Comparison of ENCODE assay signal across 8 cellular contexts in the genomic region with DNA sequence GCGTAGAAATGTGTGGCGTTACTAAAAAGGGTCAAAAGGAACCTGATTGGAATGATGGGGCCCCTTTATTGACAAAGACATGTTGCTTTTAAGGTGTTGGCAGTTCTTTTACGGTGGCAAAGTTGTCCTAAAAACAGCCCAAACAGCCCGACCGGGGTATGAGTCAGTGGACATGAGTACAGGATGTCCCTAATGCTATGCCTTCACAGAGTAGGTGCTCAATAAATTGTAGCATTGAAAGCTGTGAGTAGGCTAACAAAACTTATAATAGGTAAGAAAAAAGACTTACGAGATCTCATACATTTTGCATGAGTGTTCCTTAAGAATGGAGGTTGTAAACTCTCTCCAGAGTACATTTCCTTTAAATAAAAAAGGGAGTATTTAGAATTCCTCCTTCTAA. TPM values are rescaled to one million over a fixed set of nuclear protein-coding genes. Genes with fewer than 3 reads are reported as not detected.
A peak's percentile ranks its signal among the peaks of the same experiment; 100 is the strongest.
DNase-seq lines count a peak whose midpoint lies in the region; FAIRE-seq and TF ChIP-seq lines count a peak whose summit lies in the region.

No MANE protein-coding gene starts in this region.

- H3K27ac Mint-ChIP-seq in type B pancreatic cell = no peak overlapping the region

- peaks cover under 1% of the 10 kb centered on the region for H3K36me3 Mint-ChIP-seq in type B pancreatic cell

- H3K4me1 ChIP-seq in SJCRH30 = peaks cover 21% of the 10 kb centered on the region
- H3K4me1 ChIP-seq in sigmoid colon = peaks cover 0 to 40% (median 23%) of the 10 kb centered on the region in 4 donors
- H3K4me1 ChIP-seq in HAP-1 = peaks cover 5% of the 10 kb centered on the region

- DNase-seq in SJCRH30 = no peak
- no peak for DNase-seq in epithelial cell of prostate (ENCODE audit: low read depth, low spot score)
- no peak for DNase-seq in sigmoid colon
- no peak for DNase-seq in HAP-1 (ENCODE audit: low spot score in 2 of 2)
- DNase-seq in SHP77 (lab: John Stamatoyannopoulos, UW) = no peak
- no peak for DNase-seq in type B pancreatic cell (ENCODE audit: extremely low spot score, unreplicated experiment)
- DNase-seq in NCI-H146 treated with DMSO at 0.1 percent for 48 hours (lab: John Stamatoyannopoulos, UW; ENCODE audit: unreplicated experiment) = no peak

- peak overlapping the region; percentile 99; the same call in 1 of the 2 replicates for H3K27ac ChIP-seq in SJCRH30
- peak overlapping the region; percentile 99 for H3K27ac ChIP-seq in epithelial cell of prostate
- peak overlapping the region; percentile 81 to 88 (median 84) for H3K27ac ChIP-seq in sigmoid colon

- no peak overlapping the region for H3K4me3 Mint-ChIP-seq in type B pancreatic cell

- H3K27me3 ChIP-seq in SJCRH30 (no peaks in the 10 kb centered on the region), sigmoid colon (no peaks in the 10 kb centered on the region), HAP-1 (ENCODE audit: low read depth) (no peaks in the 10 kb centered on the region)

- peaks cover 11% of the 10 kb centered on the region for H3K36me3 ChIP-seq in SJCRH30
- no peaks in the 10 kb centered on the region for H3K36me3 ChIP-seq in sigmoid colon
- no peaks in the 10 kb centered on the region for H3K36me3 ChIP-seq in HAP-1 (replicated peaks)

- no peaks in the 10 kb centered on the region for H3K9me3 ChIP-seq in SJCRH30 (replicated peaks)
- no peaks in the 10 kb centered on the region for H3K9me3 ChIP-seq in sigmoid colon
- H3K9me3 ChIP-seq in HAP-1 = no peaks in the 10 kb centered on the region

- in situ Hi-C loops in HAP-1 (cut with MboI; ENCODE audit: low sequenced_read_pairs) = no loop called here

- WGBS in sigmoid colon, 2 donors = 71 to 77% methylated on average over 6 of the region's 6 CpGs

- H3K4me3 ChIP-seq in SJCRH30 = peak overlapping the region; percentile 99
- peak overlapping the region in 2 of 4 donors; percentile 71 to 85 for H3K4me3 ChIP-seq in sigmoid colon
- H3K4me3 ChIP-seq in HAP-1 = no peak overlapping the region

- H3K4me1 Mint-ChIP-seq in type B pancreatic cell (ENCODE audit: unreplicated experiment) = peaks cover 19% of the 10 kb centered on the region

- intact Hi-C loops in sigmoid colon (cut with DNase I) = loop anchor here (1.0 kb wide), 1 partner anchor 204 kb away; the partner anchor contains the start of gene CDK17

- no peak for TF ChIP-seq POLR2A in sigmoid colon (IDR thresholded peaks at IDR 0.05)

- peaks cover under 1% of the 10 kb centered on the region for H3K9me3 Mint-ChIP-seq in type B pancreatic cell

- peaks cover 17% of the 10 kb centered on the region for H3K27me3 Mint-ChIP-seq in type B pancreatic cell

- FAIRE-seq in G401.6 (lab: Jason Lieb, UNC) = peak; percentile 77

- TF ChIP-seq CTCF in sigmoid colon (IDR thresholded peaks at IDR 0.05) (no peak), type B pancreatic cell (conservative IDR thresholded peaks at IDR 0.05) (no peak)

- TF ChIP-seq EP300 in sigmoid colon (IDR thresholded peaks at IDR 0.05) = no peak

RNA-seq across cellular contexts. Expression of gene ELK3, which starts 2.6 kb away (rescaled TPM):
- 31.8 and 34.0 TPM in 2 replicates for total RNA-seq in SJCRH30 (2014; rRNA removed; shearing (Covaris generic))
- total RNA-seq in sigmoid colon (10 to 100 TPM; 15.7 to 23.8 (median 18.4) TPM), type B pancreatic cell (ENCODE audit: low replicate concordance) (17.6 and 18.0 TPM in 2 replicates)
- polyA plus RNA-seq in sigmoid colon = 10 to 100 TPM in 1 of 3 donors, 1 to 10 TPM in 2; 2.3 to 12.0 (median 9.0) TPM
